Comparison of ENCODE assay signal across 1 cellular context in the genomic region with DNA sequence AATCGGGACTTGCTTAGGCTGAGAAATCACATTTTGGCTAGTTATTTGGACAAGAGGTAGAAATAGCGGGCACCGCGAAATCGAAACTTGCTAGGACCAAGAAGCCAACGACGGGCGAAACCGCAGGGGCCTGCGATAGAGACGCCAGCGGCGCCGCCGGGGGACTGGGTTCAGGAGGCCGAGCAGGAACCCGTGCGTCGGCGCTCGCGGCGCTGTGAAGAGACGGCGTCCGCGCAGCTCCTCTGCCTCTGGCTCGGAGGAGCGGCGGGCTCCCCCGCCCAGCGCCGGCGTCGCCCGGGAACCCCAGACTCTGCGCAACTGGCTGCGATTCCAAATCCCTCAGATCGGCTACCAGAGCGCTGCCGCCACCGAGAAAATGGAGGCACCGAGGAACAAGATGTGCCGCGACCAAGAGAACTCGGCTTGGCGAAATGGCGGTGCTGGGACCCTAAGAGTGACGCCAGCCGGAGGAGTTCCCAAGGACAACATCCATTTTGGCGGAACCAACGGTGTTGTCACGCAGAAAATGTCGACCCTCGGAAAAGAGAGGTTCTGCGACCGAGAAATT.
TF ChIP-seq lines count a peak whose summit lies in the region.

No MANE protein-coding gene starts in this region.

TF ChIP-seq in K562, 482 proteins besides CTCF, POLR2A, EP300 and RAD21 (continued from another document and continues in another):
- TF ChIP-seq, protein P1, sequence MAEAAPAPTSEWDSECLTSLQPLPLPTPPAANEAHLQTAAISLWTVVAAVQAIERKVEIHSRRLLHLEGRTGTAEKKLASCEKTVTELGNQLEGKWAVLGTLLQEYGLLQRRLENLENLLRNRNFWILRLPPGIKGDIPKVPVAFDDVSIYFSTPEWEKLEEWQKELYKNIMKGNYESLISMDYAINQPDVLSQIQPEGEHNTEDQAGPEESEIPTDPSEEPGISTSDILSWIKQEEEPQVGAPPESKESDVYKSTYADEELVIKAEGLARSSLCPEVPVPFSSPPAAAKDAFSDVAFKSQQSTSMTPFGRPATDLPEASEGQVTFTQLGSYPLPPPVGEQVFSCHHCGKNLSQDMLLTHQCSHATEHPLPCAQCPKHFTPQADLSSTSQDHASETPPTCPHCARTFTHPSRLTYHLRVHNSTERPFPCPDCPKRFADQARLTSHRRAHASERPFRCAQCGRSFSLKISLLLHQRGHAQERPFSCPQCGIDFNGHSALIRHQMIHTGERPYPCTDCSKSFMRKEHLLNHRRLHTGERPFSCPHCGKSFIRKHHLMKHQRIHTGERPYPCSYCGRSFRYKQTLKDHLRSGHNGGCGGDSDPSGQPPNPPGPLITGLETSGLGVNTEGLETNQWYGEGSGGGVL (CRISPR knock-in tag; IDR thresholded peaks at IDR 0.05), result no peak
- TF ChIP-seq, protein P2, sequence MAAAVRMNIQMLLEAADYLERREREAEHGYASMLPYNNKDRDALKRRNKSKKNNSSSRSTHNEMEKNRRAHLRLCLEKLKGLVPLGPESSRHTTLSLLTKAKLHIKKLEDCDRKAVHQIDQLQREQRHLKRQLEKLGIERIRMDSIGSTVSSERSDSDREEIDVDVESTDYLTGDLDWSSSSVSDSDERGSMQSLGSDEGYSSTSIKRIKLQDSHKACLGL (CRISPR knock-in tag; IDR thresholded peaks at IDR 0.05; ENCODE audit: borderline replicate concordance, poor library complexity, severe bottlenecking), result no peak
- TF ChIP-seq EP400 (IDR thresholded peaks at IDR 0.05) (no peak), SP1 (CRISPR knock-in tag; IDR thresholded peaks at IDR 0.05) (no peak; the same call in 1 of the 2 replicates), TFAM (CRISPR knock-in tag; conservative IDR thresholded peaks at IDR 0.05) (no peak), SIN3A (IDR thresholded peaks at IDR 0.05; ENCODE audit: borderline replicate concordance in 2 of 2, control insufficient read depth in 1 of 2, low read depth in 2 of 2, low read length in 2 of 2) (no peak; a peak in 1 of 4 replicates), TAF9B (IDR thresholded peaks at IDR 0.05; ENCODE audit: partially characterized antibody) (no peak), ESRRA (IDR thresholded peaks at IDR 0.05; ENCODE audit: borderline replicate concordance, low read depth) (peak; percentile 58; the same call in 1 of the 2 replicates), PTRF (tag; IDR thresholded peaks at IDR 0.05) (no peak), PURB (CRISPR knock-in tag; IDR thresholded peaks at IDR 0.05; ENCODE audit: low read depth) (no peak), ZNF764 (CRISPR knock-in tag; IDR thresholded peaks at IDR 0.05; ENCODE audit: low read depth) (no peak), ZNF431 (CRISPR knock-in tag; IDR thresholded peaks at IDR 0.05) (no peak), MECOM (CRISPR knock-in tag; IDR thresholded peaks at IDR 0.05) (no peak), SMAD3 (CRISPR knock-in tag; conservative IDR thresholded peaks at IDR 0.05) (0 out of 2 replicates have a peak, but pooled peaks have one; percentile 34), TEAD4 (IDR thresholded peaks at IDR 0.05; ENCODE audit: low read length) (no peak; the same call in 1 of the 2 replicates), TEAD4 (CRISPR knock-in tag; IDR thresholded peaks at IDR 0.05; ENCODE audit: borderline replicate concordance) (no peak), KDM1A (IDR thresholded peaks at IDR 0.05) (no peak; a peak in 1 of 4 replicates), TRIM28 (IDR thresholded peaks at IDR 0.05) (no peak), TAF15 (IDR thresholded peaks at IDR 0.05; ENCODE audit: low read depth, low read length) (no peak), GATAD2B (IDR thresholded peaks at IDR 0.05; ENCODE audit: borderline replicate concordance) (no peak), ZFP36 (IDR thresholded peaks at IDR 0.05; ENCODE audit: low read depth, low read length, partially characterized antibody) (no peak), ZNF197 (CRISPR knock-in tag; IDR thresholded peaks at IDR 0.05; ENCODE audit: low read depth) (no peak), CBX1 (IDR thresholded peaks at IDR 0.05; ENCODE audit: low read depth) (no peak), ELF1 (tag; IDR thresholded peaks at IDR 0.05) (no peak), SRSF9 (IDR thresholded peaks at IDR 0.05; ENCODE audit: borderline replicate concordance, low read depth, low read length) (no peak), KDM2B (CRISPR knock-in tag; IDR thresholded peaks at IDR 0.05) (peak; percentile 51; the same call in 1 of the 2 replicates), CHCHD3 (CRISPR knock-in tag; IDR thresholded peaks at IDR 0.05) (no peak), GATA2 (CRISPR knock-in tag; IDR thresholded peaks at IDR 0.05) (no peak), RBM15 (IDR thresholded peaks at IDR 0.05; ENCODE audit: insufficient read depth, low read length) (no peak), ZNF707 (CRISPR knock-in tag; conservative IDR thresholded peaks at IDR 0.05) (no peak), SIX5 (IDR thresholded peaks at IDR 0.05; ENCODE audit: borderline replicate concordance in 1 of 2, insufficient read depth in 1 of 2, low read depth in 1 of 2, low read length in 2 of 2) (no peak), STAG1 (CRISPR knock-in tag; IDR thresholded peaks at IDR 0.05; ENCODE audit: borderline replicate concordance) (no peak), RCOR1 (IDR thresholded peaks at IDR 0.05; ENCODE audit: borderline replicate concordance in 1 of 2, low read depth in 2 of 2, low read length in 2 of 2) (no peak), MYNN (IDR thresholded peaks at IDR 0.05) (no peak), MYNN (CRISPR knock-in tag; IDR thresholded peaks at IDR 0.05) (no peak), SMC3 (conservative IDR thresholded peaks at IDR 0.05; ENCODE audit: insufficient read depth, low read depth, low read length) (no peak), ZBTB7A (IDR thresholded peaks at IDR 0.05; ENCODE audit: borderline replicate concordance, control insufficient read depth, low read depth, low read length) (no peak; the same call in 1 of the 2 replicates), LCOR (CRISPR knock-in tag; IDR thresholded peaks at IDR 0.05) (no peak)
- TF ChIP-seq, protein P3, sequence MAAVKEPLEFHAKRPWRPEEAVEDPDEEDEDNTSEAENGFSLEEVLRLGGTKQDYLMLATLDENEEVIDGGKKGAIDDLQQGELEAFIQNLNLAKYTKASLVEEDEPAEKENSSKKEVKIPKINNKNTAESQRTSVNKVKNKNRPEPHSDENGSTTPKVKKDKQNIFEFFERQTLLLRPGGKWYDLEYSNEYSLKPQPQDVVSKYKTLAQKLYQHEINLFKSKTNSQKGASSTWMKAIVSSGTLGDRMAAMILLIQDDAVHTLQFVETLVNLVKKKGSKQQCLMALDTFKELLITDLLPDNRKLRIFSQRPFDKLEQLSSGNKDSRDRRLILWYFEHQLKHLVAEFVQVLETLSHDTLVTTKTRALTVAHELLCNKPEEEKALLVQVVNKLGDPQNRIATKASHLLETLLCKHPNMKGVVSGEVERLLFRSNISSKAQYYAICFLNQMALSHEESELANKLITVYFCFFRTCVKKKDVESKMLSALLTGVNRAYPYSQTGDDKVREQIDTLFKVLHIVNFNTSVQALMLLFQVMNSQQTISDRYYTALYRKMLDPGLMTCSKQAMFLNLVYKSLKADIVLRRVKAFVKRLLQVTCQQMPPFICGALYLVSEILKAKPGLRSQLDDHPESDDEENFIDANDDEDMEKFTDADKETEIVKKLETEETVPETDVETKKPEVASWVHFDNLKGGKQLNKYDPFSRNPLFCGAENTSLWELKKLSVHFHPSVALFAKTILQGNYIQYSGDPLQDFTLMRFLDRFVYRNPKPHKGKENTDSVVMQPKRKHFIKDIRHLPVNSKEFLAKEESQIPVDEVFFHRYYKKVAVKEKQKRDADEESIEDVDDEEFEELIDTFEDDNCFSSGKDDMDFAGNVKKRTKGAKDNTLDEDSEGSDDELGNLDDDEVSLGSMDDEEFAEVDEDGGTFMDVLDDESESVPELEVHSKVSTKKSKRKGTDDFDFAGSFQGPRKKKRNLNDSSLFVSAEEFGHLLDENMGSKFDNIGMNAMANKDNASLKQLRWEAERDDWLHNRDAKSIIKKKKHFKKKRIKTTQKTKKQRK (IDR thresholded peaks at IDR 0.05; ENCODE audit: borderline replicate concordance, low read depth, low read length), result no peak
- TF ChIP-seq, protein P4, sequence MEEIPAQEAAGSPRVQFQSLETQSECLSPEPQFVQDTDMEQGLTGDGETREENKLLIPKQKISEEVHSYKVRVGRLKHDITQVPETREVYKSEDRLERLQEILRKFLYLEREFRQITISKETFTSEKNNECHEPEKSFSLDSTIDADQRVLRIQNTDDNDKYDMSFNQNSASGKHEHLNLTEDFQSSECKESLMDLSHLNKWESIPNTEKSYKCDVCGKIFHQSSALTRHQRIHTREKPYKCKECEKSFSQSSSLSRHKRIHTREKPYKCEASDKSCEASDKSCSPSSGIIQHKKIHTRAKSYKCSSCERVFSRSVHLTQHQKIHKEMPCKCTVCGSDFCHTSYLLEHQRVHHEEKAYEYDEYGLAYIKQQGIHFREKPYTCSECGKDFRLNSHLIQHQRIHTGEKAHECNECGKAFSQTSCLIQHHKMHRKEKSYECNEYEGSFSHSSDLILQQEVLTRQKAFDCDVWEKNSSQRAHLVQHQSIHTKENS (CRISPR knock-in tag; IDR thresholded peaks at IDR 0.05), result no peak
- TF ChIP-seq, protein P5, sequence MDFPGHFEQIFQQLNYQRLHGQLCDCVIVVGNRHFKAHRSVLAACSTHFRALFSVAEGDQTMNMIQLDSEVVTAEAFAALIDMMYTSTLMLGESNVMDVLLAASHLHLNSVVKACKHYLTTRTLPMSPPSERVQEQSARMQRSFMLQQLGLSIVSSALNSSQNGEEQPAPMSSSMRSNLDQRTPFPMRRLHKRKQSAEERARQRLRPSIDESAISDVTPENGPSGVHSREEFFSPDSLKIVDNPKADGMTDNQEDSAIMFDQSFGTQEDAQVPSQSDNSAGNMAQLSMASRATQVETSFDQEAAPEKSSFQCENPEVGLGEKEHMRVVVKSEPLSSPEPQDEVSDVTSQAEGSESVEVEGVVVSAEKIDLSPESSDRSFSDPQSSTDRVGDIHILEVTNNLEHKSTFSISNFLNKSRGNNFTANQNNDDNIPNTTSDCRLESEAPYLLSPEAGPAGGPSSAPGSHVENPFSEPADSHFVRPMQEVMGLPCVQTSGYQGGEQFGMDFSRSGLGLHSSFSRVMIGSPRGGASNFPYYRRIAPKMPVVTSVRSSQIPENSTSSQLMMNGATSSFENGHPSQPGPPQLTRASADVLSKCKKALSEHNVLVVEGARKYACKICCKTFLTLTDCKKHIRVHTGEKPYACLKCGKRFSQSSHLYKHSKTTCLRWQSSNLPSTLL (IDR thresholded peaks at IDR 0.05), result no peak
- TF ChIP-seq, protein P6, sequence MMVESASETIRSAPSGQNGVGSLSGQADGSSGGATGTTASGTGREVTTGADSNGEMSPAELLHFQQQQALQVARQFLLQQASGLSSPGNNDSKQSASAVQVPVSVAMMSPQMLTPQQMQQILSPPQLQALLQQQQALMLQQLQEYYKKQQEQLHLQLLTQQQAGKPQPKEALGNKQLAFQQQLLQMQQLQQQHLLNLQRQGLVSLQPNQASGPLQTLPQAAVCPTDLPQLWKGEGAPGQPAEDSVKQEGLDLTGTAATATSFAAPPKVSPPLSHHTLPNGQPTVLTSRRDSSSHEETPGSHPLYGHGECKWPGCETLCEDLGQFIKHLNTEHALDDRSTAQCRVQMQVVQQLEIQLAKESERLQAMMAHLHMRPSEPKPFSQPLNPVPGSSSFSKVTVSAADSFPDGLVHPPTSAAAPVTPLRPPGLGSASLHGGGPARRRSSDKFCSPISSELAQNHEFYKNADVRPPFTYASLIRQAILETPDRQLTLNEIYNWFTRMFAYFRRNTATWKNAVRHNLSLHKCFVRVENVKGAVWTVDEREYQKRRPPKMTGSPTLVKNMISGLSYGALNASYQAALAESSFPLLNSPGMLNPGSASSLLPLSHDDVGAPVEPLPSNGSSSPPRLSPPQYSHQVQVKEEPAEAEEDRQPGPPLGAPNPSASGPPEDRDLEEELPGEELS (CRISPR knock-in tag; IDR thresholded peaks at IDR 0.05; ENCODE audit: borderline replicate concordance), result no peak
- TF ChIP-seq, protein P7, sequence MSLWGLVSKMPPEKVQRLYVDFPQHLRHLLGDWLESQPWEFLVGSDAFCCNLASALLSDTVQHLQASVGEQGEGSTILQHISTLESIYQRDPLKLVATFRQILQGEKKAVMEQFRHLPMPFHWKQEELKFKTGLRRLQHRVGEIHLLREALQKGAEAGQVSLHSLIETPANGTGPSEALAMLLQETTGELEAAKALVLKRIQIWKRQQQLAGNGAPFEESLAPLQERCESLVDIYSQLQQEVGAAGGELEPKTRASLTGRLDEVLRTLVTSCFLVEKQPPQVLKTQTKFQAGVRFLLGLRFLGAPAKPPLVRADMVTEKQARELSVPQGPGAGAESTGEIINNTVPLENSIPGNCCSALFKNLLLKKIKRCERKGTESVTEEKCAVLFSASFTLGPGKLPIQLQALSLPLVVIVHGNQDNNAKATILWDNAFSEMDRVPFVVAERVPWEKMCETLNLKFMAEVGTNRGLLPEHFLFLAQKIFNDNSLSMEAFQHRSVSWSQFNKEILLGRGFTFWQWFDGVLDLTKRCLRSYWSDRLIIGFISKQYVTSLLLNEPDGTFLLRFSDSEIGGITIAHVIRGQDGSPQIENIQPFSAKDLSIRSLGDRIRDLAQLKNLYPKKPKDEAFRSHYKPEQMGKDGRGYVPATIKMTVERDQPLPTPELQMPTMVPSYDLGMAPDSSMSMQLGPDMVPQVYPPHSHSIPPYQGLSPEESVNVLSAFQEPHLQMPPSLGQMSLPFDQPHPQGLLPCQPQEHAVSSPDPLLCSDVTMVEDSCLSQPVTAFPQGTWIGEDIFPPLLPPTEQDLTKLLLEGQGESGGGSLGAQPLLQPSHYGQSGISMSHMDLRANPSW (CRISPR knock-in tag; IDR thresholded peaks at IDR 0.05), result 0 out of 2 replicates have a peak, but pooled peaks have one; percentile 1
- TF ChIP-seq, protein P8, sequence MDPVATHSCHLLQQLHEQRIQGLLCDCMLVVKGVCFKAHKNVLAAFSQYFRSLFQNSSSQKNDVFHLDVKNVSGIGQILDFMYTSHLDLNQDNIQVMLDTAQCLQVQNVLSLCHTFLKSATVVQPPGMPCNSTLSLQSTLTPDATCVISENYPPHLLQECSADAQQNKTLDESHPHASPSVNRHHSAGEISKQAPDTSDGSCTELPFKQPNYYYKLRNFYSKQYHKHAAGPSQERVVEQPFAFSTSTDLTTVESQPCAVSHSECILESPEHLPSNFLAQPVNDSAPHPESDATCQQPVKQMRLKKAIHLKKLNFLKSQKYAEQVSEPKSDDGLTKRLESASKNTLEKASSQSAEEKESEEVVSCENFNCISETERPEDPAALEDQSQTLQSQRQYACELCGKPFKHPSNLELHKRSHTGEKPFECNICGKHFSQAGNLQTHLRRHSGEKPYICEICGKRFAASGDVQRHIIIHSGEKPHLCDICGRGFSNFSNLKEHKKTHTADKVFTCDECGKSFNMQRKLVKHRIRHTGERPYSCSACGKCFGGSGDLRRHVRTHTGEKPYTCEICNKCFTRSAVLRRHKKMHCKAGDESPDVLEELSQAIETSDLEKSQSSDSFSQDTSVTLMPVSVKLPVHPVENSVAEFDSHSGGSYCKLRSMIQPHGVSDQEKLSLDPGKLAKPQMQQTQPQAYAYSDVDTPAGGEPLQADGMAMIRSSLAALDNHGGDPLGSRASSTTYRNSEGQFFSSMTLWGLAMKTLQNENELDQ (CRISPR knock-in tag; IDR thresholded peaks at IDR 0.05; ENCODE audit: borderline replicate concordance), result no peak
- TF ChIP-seq, protein P9, sequence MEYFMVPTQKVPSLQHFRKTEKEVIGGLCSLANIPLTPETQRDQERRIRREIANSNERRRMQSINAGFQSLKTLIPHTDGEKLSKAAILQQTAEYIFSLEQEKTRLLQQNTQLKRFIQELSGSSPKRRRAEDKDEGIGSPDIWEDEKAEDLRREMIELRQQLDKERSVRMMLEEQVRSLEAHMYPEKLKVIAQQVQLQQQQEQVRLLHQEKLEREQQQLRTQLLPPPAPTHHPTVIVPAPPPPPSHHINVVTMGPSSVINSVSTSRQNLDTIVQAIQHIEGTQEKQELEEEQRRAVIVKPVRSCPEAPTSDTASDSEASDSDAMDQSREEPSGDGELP (CRISPR knock-in tag; IDR thresholded peaks at IDR 0.05; ENCODE audit: borderline replicate concordance), result no peak
